In the genomic region with DNA sequence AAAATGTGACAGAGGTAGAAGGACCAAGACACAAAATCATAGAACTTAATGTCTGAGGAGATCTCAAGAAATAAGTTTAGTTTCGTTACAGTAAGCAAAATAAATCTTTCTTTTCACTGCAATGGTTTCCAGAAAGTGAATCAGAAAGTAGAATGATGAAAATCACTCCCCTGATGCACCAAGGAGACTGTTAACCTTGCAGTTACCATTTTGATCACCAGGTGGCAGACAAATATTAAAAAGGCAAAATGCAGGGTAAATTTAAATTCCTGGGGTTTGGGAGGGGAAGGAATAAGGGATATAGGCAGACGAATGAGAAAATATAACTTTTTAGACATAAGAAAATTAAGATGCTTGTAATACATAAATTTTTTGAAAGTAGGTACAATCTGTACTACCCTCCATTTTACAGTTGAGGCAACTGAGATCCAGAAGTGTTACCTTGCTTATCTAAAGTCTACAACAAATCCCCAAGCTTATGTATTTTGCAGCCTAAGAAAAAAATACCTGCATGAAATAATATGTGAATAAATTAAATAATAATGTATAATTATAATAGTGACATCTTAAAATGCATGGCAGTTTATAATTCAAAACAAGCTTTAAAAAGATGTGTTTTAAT, we compare ENCODE assay signal across 8 cellular contexts.
A peak's percentile ranks its signal among the peaks of the same experiment; 100 is the strongest.
DNase-seq lines count a peak whose midpoint lies in the region; ATAC-seq, FAIRE-seq and TF ChIP-seq lines count a peak whose summit lies in the region.

No MANE protein-coding gene starts in this region.

- no peaks in the 10 kb centered on the region for H3K79me1 ChIP-seq in H1 (ENCODE audit: low read depth, low read length)

- H3K9me3 Mint-ChIP-seq in neural crest cell = no peaks in the 10 kb centered on the region

- TF ChIP-seq RAD21 in H1 (IDR thresholded peaks at IDR 0.05 in 1 of 2, conservative IDR thresholded peaks at IDR 0.05 in 1 of 2; ENCODE audit: low read depth in 2 of 2, low read length in 2 of 2) = peak; percentile 76

- H3K9me2 ChIP-seq in PC-9 (ENCODE audit: insufficient read depth) = no peaks in the 10 kb centered on the region

- no peak overlapping the region for H3K14ac ChIP-seq in H1 (ENCODE audit: insufficient read length)

- no peaks in the 10 kb centered on the region for H3K23me2 ChIP-seq in H1 (ENCODE audit: low read depth, low read length)

- H3K4me1 ChIP-seq in PC-9 (replicated peaks; ENCODE audit: insufficient read depth) (no peaks in the 10 kb centered on the region), H1 (replicated peaks in 1 of 4; ENCODE audit: control insufficient read depth in 3 of 4, insufficient read depth in 4 of 4, low read length in 3 of 4) (no peaks in the 10 kb centered on the region)

- no peak for TF ChIP-seq POLR2A in H1 (IDR thresholded peaks at IDR 0.05; ENCODE audit: control extremely low read depth in 1 of 2, low read depth in 2 of 2, low read length in 2 of 2)

- H2BK20ac ChIP-seq in H1 (ENCODE audit: low read length) = no peak overlapping the region

- no peak overlapping the region for H2AK5ac ChIP-seq in H1 (ENCODE audit: low read depth, low read length)

- no peak overlapping the region for H4K5ac ChIP-seq in H1 (ENCODE audit: insufficient read length, low read depth, low read length)

- ATAC-seq in activated CD4-positive, CD25-positive, alpha-beta regulatory T cell treated with anti-CD3 and anti-CD28 coated beads, Interleukin-2, amount 50 U/mL, for 24 hours = peak; percentile 58 to 75
- peak; percentile 58 for ATAC-seq in GM19324 (IDR thresholded peaks at IDR 0.05; ENCODE audit: low FRiP score, unreplicated experiment)
- peak; percentile 78 for ATAC-seq in HG03378 (IDR thresholded peaks at IDR 0.05; ENCODE audit: unreplicated experiment)

- no peaks in the 10 kb centered on the region for H3K27me3 ChIP-seq in PC-9 (ENCODE audit: insufficient read depth, low read depth)
- no peaks in the 10 kb centered on the region for H3K27me3 ChIP-seq in H1 (replicated peaks in 1 of 4; ENCODE audit: control insufficient read depth in 3 of 4, extremely low read depth in 1 of 4, insufficient read depth in 3 of 4, low read length in 3 of 4)

- no peak overlapping the region for H2BK120ac ChIP-seq in H1 (replicated peaks; ENCODE audit: low read depth, low read length)

- no peak overlapping the region for H3K56ac ChIP-seq in H1 (replicated peaks; ENCODE audit: insufficient read length, low read depth, low read length)

- no peak overlapping the region for H3K27ac ChIP-seq in PC-9
- no peak overlapping the region for H3K27ac ChIP-seq in H1 (ENCODE audit: low read depth, low read length)

- no peak overlapping the region for H2BK15ac ChIP-seq in H1 (ENCODE audit: low read length)

- TF ChIP-seq EP300 in H1 (IDR thresholded peaks at IDR 0.05; ENCODE audit: borderline replicate concordance in 1 of 2, low read depth in 2 of 2, low read length in 2 of 2) = no peak

- H4K20me1 ChIP-seq in PC-9 (ENCODE audit: insufficient read depth) = no peaks in the 10 kb centered on the region
- no peaks in the 10 kb centered on the region for H4K20me1 ChIP-seq in H1 (replicated peaks in 1 of 2; ENCODE audit: control insufficient read depth in 1 of 2, insufficient read depth in 2 of 2, low read length in 2 of 2)

- no peak overlapping the region for H3K9ac ChIP-seq in H1 (replicated peaks in 1 of 4; ENCODE audit: extremely low read depth in 1 of 4, low read depth in 3 of 4, low read length in 3 of 4)

- no peak overlapping the region for H3K4ac ChIP-seq in H1 (replicated peaks; ENCODE audit: insufficient read length, low read depth, low read length)

- POLR2A ChIA-PET in PC-9 (lab: Charles Lee; ENCODE audit: unreplicated experiment) = no interaction called here
- POLR2A ChIA-PET in H1 (lab: Charles Lee; ENCODE audit: partially characterized antibody) = no interaction called here

- no peak overlapping the region for H3K4me2 ChIP-seq in PC-9
- H3K4me2 ChIP-seq in H1 (ENCODE audit: insufficient read depth in 1 of 2, low read depth in 2 of 2, low read length in 2 of 2) = no peak overlapping the region

- H4K91ac ChIP-seq in H1 (replicated peaks; ENCODE audit: insufficient read length, low read length) = no peak overlapping the region

- CTCF ChIA-PET in PC-9 (lab: Charles Lee) (interaction anchor here (0.6 to 0.7 kb wide), 2 partner anchors 64 to 1227 kb away, joined by 3 read pairs; no protein-coding TSS in a partner anchor), H1 (lab: Charles Lee; ENCODE audit: partially characterized antibody) (interaction anchor here (0.7 to 2.8 kb wide), 22 partner anchors 8 to 1180 kb away, joined by 3 to 29 read pairs (median 4); a partner anchor contains a TSS)

- no peaks in the 10 kb centered on the region for H3K36me3 Mint-ChIP-seq in neural crest cell (ENCODE audit: low read depth)

- no peak overlapping the region for H4K8ac ChIP-seq in H1 (ENCODE audit: extremely low read depth, insufficient read depth, low read length)

- H3K4me3 Mint-ChIP-seq in neural crest cell = no peak overlapping the region

- no TSS peak for BruUV-seq in PC-9 (replicated peaks; lab: Mats Ljungman, UMichigan)

- H3K23ac ChIP-seq in H1 (ENCODE audit: insufficient read length) = no peak overlapping the region

- H3K18ac ChIP-seq in H1 (ENCODE audit: extremely low read depth, low read length) = no peak overlapping the region

- TF ChIP-seq CTCF in PC-9 (conservative IDR thresholded peaks at IDR 0.05) = peak; percentile 77
- TF ChIP-seq CTCF in H1 (IDR thresholded peaks at IDR 0.05; ENCODE audit: control extremely low read depth in 1 of 3, insufficient read depth in 1 of 3, low read depth in 1 of 3, low read length in 3 of 3) = peak in 2 of 3 experiments; percentile 57 to 68; a peak in 3 of 4 replicates
- peak; percentile 82 for TF ChIP-seq CTCF in neural crest cell (conservative IDR thresholded peaks at IDR 0.05)

- WGBS in H1 (ENCODE audit: extremely low coverage in 1 of 2, insufficient coverage in 1 of 2, insufficient read length in 1 of 2, insufficient replicate concordance in 2 of 2, low coverage in 1 of 2, low lambda C conversion rate in 2 of 2, missing lambda C conversion rate in 1 of 2), 2 experiments = 24% methylated on average over 2 of the region's 2 CpGs; no CpG with 5 or more reads in 1 of the 2 experiments

- no peaks in the 10 kb centered on the region for H3K27me3 Mint-ChIP-seq in neural crest cell (ENCODE audit: low read depth)

- no peak overlapping the region for H2BK12ac ChIP-seq in H1 (ENCODE audit: low read depth, low read length)

- H3K36me3 ChIP-seq in PC-9 (ENCODE audit: low read depth) (no peaks in the 10 kb centered on the region), H1 (ENCODE audit: control insufficient read depth in 2 of 4, insufficient read depth in 4 of 4, low read length in 3 of 4) (no peaks in the 10 kb centered on the region)

- DNase-seq in activated CD4-positive, CD25-positive, alpha-beta regulatory T cell treated with anti-CD3 and anti-CD28 coated beads, Interleukin-2, amount 50 U/mL, for 72 hours = no peak
- DNase-seq in PC-9 (peak in 1 of 2 experiments; percentile 1), H1 (ENCODE audit: low read depth in 1 of 2, low spot score in 2 of 2) (no peak), neural crest cell (ENCODE audit: low read depth, low spot score) (peak; percentile 37), DMS79 (lab: John Stamatoyannopoulos, UW) (no peak)

- H2AFZ ChIP-seq in PC-9 = no peak overlapping the region
- H2AFZ ChIP-seq in H1 (ENCODE audit: low read length) = no peak overlapping the region

- FAIRE-seq in H1 (lab: Jason Lieb, UNC) = no peak

- H3F3A ChIP-seq in PC-9 (ENCODE audit: insufficient read depth, low read depth) = no peaks in the 10 kb centered on the region; the same call in 1 of the 2 replicates

- H2BK5ac ChIP-seq in H1 (ENCODE audit: low read depth, low read length) = no peak overlapping the region

- H3K4me3 ChIP-seq in PC-9 = no peak overlapping the region
- no peak overlapping the region for H3K4me3 ChIP-seq in H1 (ENCODE audit: extremely low read depth in 1 of 4, insufficient read depth in 2 of 4, low read depth in 3 of 4, low read length in 4 of 4)

- no peak overlapping the region for H3K27ac Mint-ChIP-seq in neural crest cell (ENCODE audit: unreplicated experiment)

- no peaks in the 10 kb centered on the region for H3K79me2 ChIP-seq in PC-9 (ENCODE audit: low read depth)
- no peaks in the 10 kb centered on the region for H3K79me2 ChIP-seq in H1 (ENCODE audit: control insufficient read depth in 1 of 2, insufficient read depth in 2 of 2, low read length in 2 of 2)

- intact Hi-C loops in PC-9 (cut with micrococcal nuclease; ENCODE audit: unreplicated experiment) = loop anchor here (5.0 to 10.0 kb wide), 3 partner anchors 634 to 1166 kb away; a partner anchor contains a TSS

- H3K4me1 Mint-ChIP-seq in neural crest cell = no peaks in the 10 kb centered on the region

- H3K9me3 ChIP-seq in PC-9 (ENCODE audit: insufficient read depth, low read depth) (no peaks in the 10 kb centered on the region), H1 (ENCODE audit: insufficient read depth in 2 of 2, low read depth in 1 of 2, low read length in 1 of 2) (no peaks in the 10 kb centered on the region)

TF ChIP-seq in H1, 55 proteins besides CTCF, POLR2A, EP300 and RAD21 (continues in another document):
- TF ChIP-seq NRF1 (IDR thresholded peaks at IDR 0.05; ENCODE audit: low read depth, low read length) (no peak), TBP (IDR thresholded peaks at IDR 0.05; ENCODE audit: low read depth, low read length) (no peak), NANOG (IDR thresholded peaks at IDR 0.05; ENCODE audit: insufficient read depth, low read depth, low read length, poor library complexity, severe bottlenecking) (no peak), TAF7 (optimal IDR thresholded peaks at IDR 0.05; ENCODE audit: borderline replicate concordance, low read depth, low read length) (no peak), PHF8 (conservative IDR thresholded peaks at IDR 0.05; ENCODE audit: low read depth, low read length) (no peak), SP2 (IDR thresholded peaks at IDR 0.05; ENCODE audit: low read length) (no peak), CHD1 (IDR thresholded peaks at IDR 0.05; ENCODE audit: low read depth, low read length) (no peak), TAF1 (IDR thresholded peaks at IDR 0.05; ENCODE audit: low read depth, low read length) (no peak), CBX5 (IDR thresholded peaks at IDR 0.05; ENCODE audit: low read depth, low read length) (no peak), RNF2 (IDR thresholded peaks at IDR 0.05; ENCODE audit: borderline replicate concordance, low read depth, low read length, missing control alignments, poor library complexity, severe bottlenecking) (no peak), HDAC2 (IDR thresholded peaks at IDR 0.05; ENCODE audit: borderline replicate concordance in 1 of 2, low read depth in 2 of 2, low read length in 2 of 2) (no peak), TCF12 (IDR thresholded peaks at IDR 0.05; ENCODE audit: low read depth, low read length) (no peak)
- TF ChIP-seq, protein P1, sequence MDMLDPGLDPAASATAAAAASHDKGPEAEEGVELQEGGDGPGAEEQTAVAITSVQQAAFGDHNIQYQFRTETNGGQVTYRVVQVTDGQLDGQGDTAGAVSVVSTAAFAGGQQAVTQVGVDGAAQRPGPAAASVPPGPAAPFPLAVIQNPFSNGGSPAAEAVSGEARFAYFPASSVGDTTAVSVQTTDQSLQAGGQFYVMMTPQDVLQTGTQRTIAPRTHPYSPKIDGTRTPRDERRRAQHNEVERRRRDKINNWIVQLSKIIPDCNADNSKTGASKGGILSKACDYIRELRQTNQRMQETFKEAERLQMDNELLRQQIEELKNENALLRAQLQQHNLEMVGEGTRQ (IDR thresholded peaks at IDR 0.05; ENCODE audit: low read length) = no peak
